Comparison of ENCODE assay signal across 8 cellular contexts in the genomic region with DNA sequence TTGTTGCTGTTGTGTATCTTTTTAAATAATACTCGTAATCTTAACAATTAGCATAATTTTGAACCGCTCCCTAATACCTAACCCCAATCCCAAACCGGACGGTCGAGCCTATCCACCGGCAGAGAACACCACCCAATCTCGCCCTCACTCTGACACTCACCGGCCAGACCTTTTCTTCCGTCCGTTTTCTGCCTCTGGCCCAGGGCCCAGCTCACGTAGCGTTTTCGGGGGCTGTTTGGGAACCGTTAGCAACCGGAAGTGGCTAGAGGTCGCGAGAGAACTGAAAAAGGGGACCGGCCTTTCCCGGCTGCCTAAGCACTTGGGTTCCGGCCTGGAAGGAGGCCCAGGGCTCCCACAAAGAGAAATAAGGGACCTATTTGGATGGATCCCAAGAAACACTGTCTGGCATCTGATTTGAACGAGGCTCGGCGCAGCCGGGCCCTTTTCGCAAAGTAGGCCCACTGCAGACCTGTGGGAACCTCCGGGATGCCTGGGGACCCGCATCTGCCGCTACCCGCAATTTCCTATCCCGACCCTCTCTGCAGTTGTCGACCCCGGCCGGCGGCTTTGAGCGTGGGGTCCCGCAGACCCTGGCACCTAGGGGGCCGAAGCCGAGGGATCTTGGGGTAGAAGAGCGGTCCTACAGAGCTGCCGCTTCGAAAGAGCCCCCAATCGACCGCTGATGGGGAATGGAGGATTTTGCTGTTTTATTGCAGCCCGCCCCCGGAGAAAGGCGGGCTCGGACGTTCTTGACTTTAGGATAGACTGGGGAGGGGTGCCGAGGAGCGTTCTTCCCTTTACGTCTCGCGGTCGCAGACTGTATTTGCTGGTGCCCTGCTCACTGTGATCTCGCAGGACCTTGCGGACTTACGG. TPM values are rescaled to one million over a fixed set of nuclear protein-coding genes. Genes with fewer than 3 reads are reported as not detected.
A peak's percentile ranks its signal among the peaks of the same experiment; 100 is the strongest.
DNase-seq lines count a peak whose midpoint lies in the region; ATAC-seq and FAIRE-seq lines count a peak whose summit lies in the region.

No MANE protein-coding gene starts in this region.

- no peaks in the 10 kb centered on the region for H3K36me3 Mint-ChIP-seq in naive B cell
- H3K36me3 Mint-ChIP-seq in stimulated activated effector memory CD8-positive, alpha-beta T cell treated with anti-CD3 and anti-CD28 coated beads, Interleukin-12 subunit alpha, Interleukin-12 subunit beta, amount 100 ng/mL, for 72 hours = peaks cover 45% of the 10 kb centered on the region

- peak; percentile 33 for FAIRE-seq in RCC 7860 (lab: Jason Lieb, UNC)

- H3K27me3 Mint-ChIP-seq in naive B cell = no peaks in the 10 kb centered on the region

- no peaks in the 10 kb centered on the region for H3K9me3 Mint-ChIP-seq in naive B cell
- H3K9me3 Mint-ChIP-seq in stimulated activated effector memory CD8-positive, alpha-beta T cell treated with anti-CD3 and anti-CD28 coated beads, Interleukin-12 subunit alpha, Interleukin-12 subunit beta, amount 100 ng/mL, for 72 hours = no peaks in the 10 kb centered on the region

- peaks cover 51 to 77% (median 67%) of the 10 kb centered on the region in 3 donors for H3K4me1 Mint-ChIP-seq in naive B cell
- peaks cover 68% of the 10 kb centered on the region for H3K4me1 Mint-ChIP-seq in stimulated activated effector memory CD8-positive, alpha-beta T cell treated with anti-CD3 and anti-CD28 coated beads, Interleukin-12 subunit alpha, Interleukin-12 subunit beta, amount 100 ng/mL, for 72 hours

- peak overlapping the region; percentile 84 to 98 (median 98) for H3K4me3 Mint-ChIP-seq in naive B cell
- H3K4me3 Mint-ChIP-seq in stimulated activated effector memory CD8-positive, alpha-beta T cell treated with anti-CD3 and anti-CD28 coated beads, Interleukin-12 subunit alpha, Interleukin-12 subunit beta, amount 100 ng/mL, for 72 hours = peak overlapping the region; percentile 93

- ATAC-seq in GM21723 (IDR thresholded peaks at IDR 0.05; ENCODE audit: unreplicated experiment) (peak; percentile 66), naive B cell (ENCODE audit: low read depth in 2 of 2) (peak; percentile 38 to 39)
- peak; percentile 74 for ATAC-seq in stimulated activated effector memory CD8-positive, alpha-beta T cell treated with anti-CD3 and anti-CD28 coated beads, Interleukin-12 subunit alpha, Interleukin-12 subunit beta, amount 100 ng/mL, for 72 hours

- peak; percentile 95 for DNase-seq in DMS53 (lab: John Stamatoyannopoulos, UW)
- DNase-seq in KG1 (lab: John Stamatoyannopoulos, UW) = peak; percentile 80
- peak; percentile 80 for DNase-seq in RCC 7860 (ENCODE audit: low spot score)
- peak; percentile 47 to 60 for DNase-seq in activated T-helper 1 cell treated with anti-CD3 and anti-CD28 coated beads, Interleukin-2, amount 50 U/mL, for 16 hours (ENCODE audit: low read depth in 1 of 2, low spot score in 1 of 2)
- DNase-seq in fibroblast of gingiva (ENCODE audit: low read depth) = peak; percentile 96
- DNase-seq in naive B cell = peak; percentile 61
- DNase-seq in stimulated activated effector memory CD8-positive, alpha-beta T cell treated with anti-CD3 and anti-CD28 coated beads, Interleukin-12 subunit alpha, Interleukin-12 subunit beta, amount 100 ng/mL, for 72 hours (ENCODE audit: low spot score in 2 of 2) = peak; percentile 69 to 91

- peak overlapping the region; percentile 93 to 100 (median 98) for H3K27ac Mint-ChIP-seq in naive B cell
- peak overlapping the region; percentile 99 for H3K27ac Mint-ChIP-seq in stimulated activated effector memory CD8-positive, alpha-beta T cell treated with anti-CD3 and anti-CD28 coated beads, Interleukin-12 subunit alpha, Interleukin-12 subunit beta, amount 100 ng/mL, for 72 hours

RNA-seq across cellular contexts. Expression of a gene that starts 4.9 kb away (rescaled TPM):
- 1 to 10 TPM in 4 of 6 donors, under 1 TPM in 1, not detected in 1; 0.95 to 2.6 (median 1.1) TPM for polyA plus RNA-seq in naive B cell (ENCODE audit: low read depth in 6 of 6)

RNA-seq across cellular contexts. Expression of a gene that starts 12.4 kb away (rescaled TPM):
- polyA plus RNA-seq in naive B cell (ENCODE audit: low read depth in 6 of 6) = 10 to 100 TPM; 11.3 to 21.3 (median 14.7) TPM

RNA-seq across cellular contexts. Expression of a gene that starts 56.5 kb away (rescaled TPM):
- polyA plus RNA-seq in naive B cell (ENCODE audit: low read depth in 6 of 6) = 1 to 10 TPM; 3.6 to 7.1 (median 5.3) TPM

Comparison
In these comparisons a context has a peak if more than half of its experiments do, and no peak if none do; other contexts are left out.
1. Peak in every context shown above with its lines: DNase-seq and ATAC-seq.